In the genomic region with DNA sequence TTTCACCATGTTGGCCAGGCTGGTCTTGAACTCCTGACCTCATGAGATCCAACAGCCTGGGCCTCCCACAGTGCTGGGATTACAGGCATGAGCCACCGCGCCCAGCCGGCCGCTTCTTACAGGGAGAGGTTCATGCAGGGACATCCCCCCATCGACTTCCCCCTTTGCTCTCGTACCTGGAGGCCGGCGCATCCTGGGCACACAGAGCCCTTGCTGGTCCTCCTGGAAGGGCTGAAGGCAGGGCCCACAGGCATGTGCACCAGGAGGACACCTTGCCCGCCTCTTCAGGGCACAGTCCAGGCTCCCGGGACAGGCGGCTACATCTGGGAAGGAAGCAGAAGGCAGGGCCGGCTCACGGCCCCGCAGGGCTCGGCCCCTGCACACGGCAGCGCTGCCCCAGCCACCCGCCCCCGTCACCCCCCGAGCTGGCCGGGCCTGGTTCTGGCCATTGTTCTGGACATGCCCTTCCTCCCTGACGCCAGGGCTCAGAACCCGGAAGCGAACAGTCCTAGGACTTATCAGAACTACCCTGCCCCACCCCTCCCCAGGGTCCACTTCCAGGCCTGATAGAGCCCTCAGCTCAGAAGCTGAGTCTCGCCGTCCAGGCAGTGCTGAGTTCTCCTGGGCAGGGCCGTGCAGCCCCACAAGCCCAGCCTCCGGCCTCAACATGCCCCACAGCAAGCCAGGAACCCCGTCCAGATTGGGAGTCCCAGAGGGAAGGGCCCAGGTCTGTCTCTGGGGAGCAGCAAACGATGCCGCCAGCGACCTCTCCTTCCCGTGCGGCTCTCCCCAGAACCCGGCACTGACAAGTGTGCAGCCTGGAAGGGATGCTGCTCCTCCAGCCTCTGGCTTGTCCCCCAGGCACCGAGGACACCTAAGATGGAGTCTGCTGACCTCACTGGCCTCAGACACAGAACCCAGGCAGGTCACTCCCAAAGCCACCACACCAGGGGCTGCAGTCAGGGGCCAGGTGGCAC, we compare ENCODE assay signal across 20 cellular contexts. TPM values are rescaled to one million over a fixed set of nuclear protein-coding genes. Genes with fewer than 3 reads are reported as not detected.
A peak's percentile ranks its signal among the peaks of the same experiment; 100 is the strongest.
DNase-seq lines count a peak whose midpoint lies in the region; ATAC-seq, FAIRE-seq and TF ChIP-seq lines count a peak whose summit lies in the region.
"Had no signal": no experiment of that assay in that cellular context is flagged by ENCODE, and none has a peak within 500 bp of the region (broad histone marks: within the 10 kb centered on the region; RNA-seq: fewer than 3 reads in every experiment).

No MANE protein-coding gene starts in this region.

- TF ChIP-seq EP300 in HepG2 (IDR thresholded peaks at IDR 0.05; ENCODE audit: low read depth in 2 of 2, low read length in 2 of 2) (no peak), HepG2 (CRISPR knock-in tag; IDR thresholded peaks at IDR 0.05; ENCODE audit: borderline replicate concordance) (no peak)

- WGBS in HepG2 (ENCODE audit: low lambda C conversion rate) = 73% methylated on average over 12 of the region's 36 CpGs
- 54 to 92% (median 70%) methylated on average over 15 to 36 of the region's 36 CpGs for WGBS in spleen, 5 donors

- POLR2A ChIA-PET in HepG2 (lab: Yijun Ruan, JAX) (no interaction called here), GM10248 (lab: Yijun Ruan, JAX) (no interaction called here)

- H3K4me1 ChIP-seq in Loucy (ENCODE audit: insufficient read depth, low read length, poor library complexity, severe bottlenecking) (peaks cover 24% of the 10 kb centered on the region), HepG2 (ENCODE audit: insufficient read depth, low read length) (peaks cover 25% of the 10 kb centered on the region), spleen (peaks cover 25 to 72% (median 52%) of the 10 kb centered on the region in 6 donors)

- H3K79me2 ChIP-seq in Loucy (ENCODE audit: insufficient read depth, low read length) = peaks cover 21% of the 10 kb centered on the region; the same call in 1 of the 2 replicates
- H3K79me2 ChIP-seq in HepG2 (ENCODE audit: insufficient read depth, low read length) = no peaks in the 10 kb centered on the region

- ATAC-seq in HepG2 (no peak), HG02623 (IDR thresholded peaks at IDR 0.05; ENCODE audit: unreplicated experiment) (no peak)
- ATAC-seq: activated T-helper 17 cell treated with anti-CD3 and anti-CD28 coated beads, Interleukin-2, amount 50 U/mL, for 72 hours had no signal

- H3K27ac ChIP-seq in dorsolateral prefrontal cortex (peak overlapping the region in 44 of 59 donors; percentile 2 to 92 (median 60)), HepG2 (ENCODE audit: extremely low read length, insufficient read depth, low read length) (no peak overlapping the region), spleen (peak overlapping the region in 5 of 8 donors; percentile 78 to 83 (median 81))
- H3K27ac ChIP-seq: epithelial cell of prostate, KMS-11 had no signal

- no peak for FAIRE-seq in HepG2 (lab: Jason Lieb, UNC)

- CTCF ChIA-PET in HepG2 (lab: Yijun Ruan, JAX; ENCODE audit: low intra/inter-chr PET ratio, low total read pairs) (no interaction called here), GM10248 (lab: Yijun Ruan, JAX) (interaction anchor here (1.2 to 2.5 kb wide), 4 partner anchors 7 to 21 kb away, joined by 3 to 18 read pairs (median 6); no protein-coding TSS in a partner anchor)

- H3F3A ChIP-seq in Loucy (ENCODE audit: low read depth) = no peaks in the 10 kb centered on the region

- H3K4me2 ChIP-seq in Loucy (ENCODE audit: low read depth, low read length, poor library complexity, severe bottlenecking) (peak overlapping the region; percentile 86), HepG2 (ENCODE audit: low read depth, low read length) (no peak overlapping the region)
- H3K4me2 ChIP-seq: KMS-11 had no signal

- H2AFZ ChIP-seq in Loucy (ENCODE audit: low read length) (no peak overlapping the region), HepG2 (ENCODE audit: low read length) (no peak overlapping the region)

- H3K27me3 ChIP-seq in Loucy (ENCODE audit: insufficient read depth, low read length, poor library complexity, severe bottlenecking) (no peaks in the 10 kb centered on the region), dorsolateral prefrontal cortex (peaks cover 0 to 12% (median 7%) of the 10 kb centered on the region in 45 donors), HepG2 (ENCODE audit: control insufficient read depth in 1 of 2, insufficient read depth in 2 of 2, low read length in 2 of 2) (peaks cover 3 to 27% of the 10 kb centered on the region in 2 experiments; a peak in 4 of 5 replicates), spleen (replicated peaks in 1 of 7) (peaks cover 4 to 88% (median 48%) of the 10 kb centered on the region in 7 donors)

- H3K9me2 ChIP-seq in Loucy (replicated peaks; ENCODE audit: low read depth, low read length) = no peaks in the 10 kb centered on the region

- H4K20me1 ChIP-seq in Loucy (ENCODE audit: insufficient read depth, low read length, poor library complexity, severe bottlenecking) (peaks cover 23% of the 10 kb centered on the region), HepG2 (ENCODE audit: insufficient read depth, low read length) (peaks cover 3% of the 10 kb centered on the region; the same call in 1 of the 2 replicates)

- TF ChIP-seq POLR2A in HepG2 (IDR thresholded peaks at IDR 0.05; ENCODE audit: insufficient read depth in 1 of 2, low read depth in 2 of 2, low read length in 2 of 2) (no peak), spleen (IDR thresholded peaks at IDR 0.05) (no peak)

- no peaks in the 10 kb centered on the region for H3K36me3 ChIP-seq in Loucy (ENCODE audit: insufficient read depth, low read length)
- H3K36me3 ChIP-seq in HepG2 (replicated peaks in 1 of 2; ENCODE audit: control insufficient read depth in 1 of 2, insufficient read depth in 2 of 2, low read length in 2 of 2) = no peaks in the 10 kb centered on the region
- H3K36me3 ChIP-seq in spleen = peaks cover 0 to 28% (median 9%) of the 10 kb centered on the region in 6 donors

- intact Hi-C loops in dorsolateral prefrontal cortex (cut with DNase I) (no loop called here), HepG2 (cut with micrococcal nuclease; ENCODE audit: unreplicated experiment) (no loop called here), spleen (cut with DNase I; ENCODE audit: low total_unique reads) (no loop called here)

- no TSS peak for BruUV-seq in HepG2 (replicated peaks; lab: Mats Ljungman, UMichigan)

- H3K9me3 ChIP-seq in Loucy (ENCODE audit: insufficient read depth, low read depth, low read length) = no peaks in the 10 kb centered on the region
- no peaks in the 10 kb centered on the region for H3K9me3 ChIP-seq in HepG2 (ENCODE audit: low read length)
- no peaks in the 10 kb centered on the region for H3K9me3 ChIP-seq in spleen

- TF ChIP-seq CTCF in Loucy (conservative IDR thresholded peaks at IDR 0.05; ENCODE audit: low read length) = no peak
- TF ChIP-seq CTCF in dorsolateral prefrontal cortex (IDR thresholded peaks at IDR 0.05 in 54 of 56, conservative IDR thresholded peaks at IDR 0.05 in 2 of 56; ENCODE audit: low read depth in 1 of 56, partially characterized antibody in 56 of 56) = no peak
- no peak for TF ChIP-seq CTCF in HepG2 (CRISPR knock-in tag; IDR thresholded peaks at IDR 0.05)
- no peak for TF ChIP-seq CTCF in spleen (IDR thresholded peaks at IDR 0.05 in 8 of 11, conservative IDR thresholded peaks at IDR 0.05 in 3 of 11)
- no peak for TF ChIP-seq CTCF in GM10248 (IDR thresholded peaks at IDR 0.05; ENCODE audit: control extremely low read depth, extremely low read depth, low read depth, missing control alignments)

- peak overlapping the region; percentile 6 for H3K4me3 ChIP-seq in Loucy (ENCODE audit: low read length, poor library complexity, severe bottlenecking)
- H3K4me3 ChIP-seq in dorsolateral prefrontal cortex = peak overlapping the region in 40 of 59 donors; percentile 1 to 83 (median 73)
- peak overlapping the region in 1 of 3 experiments; percentile 12; a peak in 1 of 6 replicates for H3K4me3 ChIP-seq in HepG2 (replicated peaks in 1 of 3; ENCODE audit: insufficient read depth in 1 of 3, low read depth in 2 of 3, low read length in 3 of 3)
- H3K4me3 ChIP-seq in spleen = peak overlapping the region in 7 of 8 donors; percentile 23 to 77 (median 51)

- in situ Hi-C loops in HepG2 (cut with HindIII; ENCODE audit: extremely low pct_ligation_motif_present, low pct_unique_long_range_greater_than_20kb) = loop anchor here (10.0 kb wide), 1 partner anchor 268 kb away; no protein-coding TSS in a partner anchor

- no peak for DNase-seq in dorsolateral prefrontal cortex
- no peak for DNase-seq in HepG2 (ENCODE audit: low spot score)
- DNase-seq in spleen = no peak
- no peak for DNase-seq in NCI-H1930 (lab: John Stamatoyannopoulos, UW)
- DNase-seq in AG08395 (ENCODE audit: low spot score) = no peak
- no peak for DNase-seq in GM10248 (ENCODE audit: extremely low spot score)
- DNase-seq: amniotic stem cell, DMS153, kidney glomerular epithelial cell, naive B cell, NCI-H146, NCI-H510A, posterior cingulate gyrus, substantia nigra had no signal

- H3K9ac ChIP-seq in Loucy (ENCODE audit: low read depth, low read length, poor library complexity, severe bottlenecking) (peak overlapping the region; percentile 70), HepG2 (ENCODE audit: insufficient read depth, low read depth, low read length) (no peak overlapping the region)
- H3K9ac ChIP-seq: KMS-11 had no signal

- no peak for TF ChIP-seq RAD21 in HepG2 (CRISPR knock-in tag; IDR thresholded peaks at IDR 0.05)

RNA-seq across cellular contexts. Expression of a gene that starts 2.9 kb away (rescaled TPM):
- total RNA-seq in dorsolateral prefrontal cortex = 100 to 1,000 TPM; 142 to 297 (median 214) TPM
- total RNA-seq in HepG2 (2016; rRNA removed; fragmentation: Illumina TruSeq; extraction: Trizol) = 0.63 and 0.84 TPM in 2 replicates
- 1.2 TPM in 1 of 2 replicates, not detected in the other for total RNA-seq in HepG2 (2016; cell fraction: cytosol; rRNA removed; fragmentation: Illumina TruSeq; extraction: Trizol; ENCODE audit: low read depth)
- 0.65 and 1.7 TPM in 2 replicates for total RNA-seq in HepG2 (2016; cell fraction: insoluble cytoplasmic fraction; rRNA removed; fragmentation: Illumina TruSeq; extraction: Trizol)
- 0.59 and 0.79 TPM in 2 replicates for total RNA-seq in HepG2 (2016; cell fraction: membrane; rRNA removed; fragmentation: Illumina TruSeq; extraction: Trizol)
- 2.7 and 4.8 TPM in 2 replicates for total RNA-seq in HepG2 (2016; cell fraction: nucleus; rRNA removed; fragmentation: Illumina TruSeq; extraction: Trizol)
- polyA plus RNA-seq in HepG2 (2011; rRNA removed) = 5.4 and 7.0 TPM in 2 replicates
- polyA plus RNA-seq in HepG2 (2011; cell fraction: cytosol; rRNA removed) = 1.7 and 3.4 TPM in 2 replicates
- 93.3 and 114 TPM in 2 replicates for polyA plus RNA-seq in HepG2 (2011; cell fraction: nucleus; rRNA removed)
- polyA plus RNA-seq in HepG2 (2012) = 4.5 and 8.4 TPM in 2 replicates
- polyA plus RNA-seq in HepG2 (2016; cell fraction: cytosol; fragmentation: Illumina TruSeq; extraction: Trizol; ENCODE audit: low read depth) = 1.00 and 1.1 TPM in 2 replicates
- polyA plus RNA-seq in HepG2 (2016; cell fraction: insoluble cytoplasmic fraction; fragmentation: Illumina TruSeq; extraction: Trizol; ENCODE audit: low read depth) = 0.67 and 1.8 TPM in 2 replicates
- 1.1 and 1.5 TPM in 2 replicates for polyA plus RNA-seq in HepG2 (2016; cell fraction: membrane; fragmentation: Illumina TruSeq; extraction: Trizol; ENCODE audit: low read depth)
- 9.8 and 12.2 TPM in 2 replicates for polyA plus RNA-seq in HepG2 (2016; cell fraction: nucleus; fragmentation: Illumina TruSeq; extraction: Trizol; ENCODE audit: insufficient read depth, low read depth)
- polyA minus RNA-seq in HepG2 (2011; rRNA and poly(A)+ RNA removed; ENCODE audit: low replicate concordance) = 1.9 and 12.5 TPM in 2 replicates
- polyA minus RNA-seq in HepG2 (2011; cell fraction: cytosol; rRNA and poly(A)+ RNA removed) = 2.9 and 3.0 TPM in 2 replicates
- polyA minus RNA-seq in HepG2 (2011; cell fraction: nucleus; rRNA and poly(A)+ RNA removed) = 3.9 and 4.2 TPM in 2 replicates
- 100 to 1,000 TPM in 5 of 7 donors, 10 to 100 TPM in 2; 86.3 to 197 (median 111) TPM for total RNA-seq in spleen
- polyA plus RNA-seq in spleen = 100 to 1,000 TPM; 104 to 358 (median 256) TPM

RNA-seq across cellular contexts. Expression of a gene that starts 10.8 kb away (rescaled TPM):
- total RNA-seq in dorsolateral prefrontal cortex (10 to 100 TPM in 105 of 120 experiments, 1 to 10 TPM in 15; 4.7 to 47.5 (median 15.7) TPM), HepG2 (2016; rRNA removed; fragmentation: Illumina TruSeq; extraction: Trizol) (0.87 and 0.95 TPM in 2 replicates), spleen (under 1 TPM in 2 of 7 donors, not detected in 5; 0.32 to 0.40 TPM)
- 0.61 and 0.88 TPM in 2 replicates for total RNA-seq in HepG2 (2016; cell fraction: cytosol; rRNA removed; fragmentation: Illumina TruSeq; extraction: Trizol; ENCODE audit: low read depth)
- total RNA-seq in HepG2 (2016; cell fraction: insoluble cytoplasmic fraction; rRNA removed; fragmentation: Illumina TruSeq; extraction: Trizol) = 0.74 and 0.82 TPM in 2 replicates
- total RNA-seq in HepG2 (2016; cell fraction: membrane; rRNA removed; fragmentation: Illumina TruSeq; extraction: Trizol) = 0.69 and 0.71 TPM in 2 replicates
- total RNA-seq in HepG2 (2016; cell fraction: nucleus; rRNA removed; fragmentation: Illumina TruSeq; extraction: Trizol) = 3.4 and 3.6 TPM in 2 replicates
- polyA plus RNA-seq in HepG2 (2011; rRNA removed) (3.2 and 4.1 TPM in 2 replicates), spleen (under 1 TPM in 2 of 3 donors, not detected in 1; 0.11 to 0.58 TPM)
- 2.1 and 3.2 TPM in 2 replicates for polyA plus RNA-seq in HepG2 (2011; cell fraction: cytosol; rRNA removed)
- 41.8 and 49.4 TPM in 2 replicates for polyA plus RNA-seq in HepG2 (2011; cell fraction: nucleus; rRNA removed)
- polyA plus RNA-seq in HepG2 (2012) = 21.3 and 23.9 TPM in 2 replicates
- 1.5 and 1.8 TPM in 2 replicates for polyA plus RNA-seq in HepG2 (2016; cell fraction: cytosol; fragmentation: Illumina TruSeq; extraction: Trizol; ENCODE audit: low read depth)
- 2.3 and 2.8 TPM in 2 replicates for polyA plus RNA-seq in HepG2 (2016; cell fraction: insoluble cytoplasmic fraction; fragmentation: Illumina TruSeq; extraction: Trizol; ENCODE audit: low read depth)
- polyA plus RNA-seq in HepG2 (2016; cell fraction: membrane; fragmentation: Illumina TruSeq; extraction: Trizol; ENCODE audit: low read depth) = 2.2 and 2.6 TPM in 2 replicates
- polyA plus RNA-seq in HepG2 (2016; cell fraction: nucleus; fragmentation: Illumina TruSeq; extraction: Trizol; ENCODE audit: insufficient read depth, low read depth) = 12.9 and 17.3 TPM in 2 replicates
- polyA minus RNA-seq in HepG2 (2011; rRNA and poly(A)+ RNA removed; ENCODE audit: low replicate concordance) = 8.8 TPM in 1 of 2 replicates, not detected in the other
- 9.0 and 9.2 TPM in 2 replicates for polyA minus RNA-seq in HepG2 (2011; cell fraction: cytosol; rRNA and poly(A)+ RNA removed)
- 5.5 and 6.4 TPM in 2 replicates for polyA minus RNA-seq in HepG2 (2011; cell fraction: nucleus; rRNA and poly(A)+ RNA removed)

RNA-seq across cellular contexts. Expression of a gene that starts 11.2 kb away (rescaled TPM):
- total RNA-seq in dorsolateral prefrontal cortex = 1 to 10 TPM in 3 of 120 experiments, under 1 TPM in 54, not detected in 63; 0.14 to 1.7 (median 0.33) TPM
- total RNA-seq in HepG2 (2016; rRNA removed; fragmentation: Illumina TruSeq; extraction: Trizol) = not detected in 2 replicates
- not detected in 2 replicates for total RNA-seq in HepG2 (2016; cell fraction: cytosol; rRNA removed; fragmentation: Illumina TruSeq; extraction: Trizol; ENCODE audit: low read depth)
- total RNA-seq in HepG2 (2016; cell fraction: insoluble cytoplasmic fraction; rRNA removed; fragmentation: Illumina TruSeq; extraction: Trizol) = not detected in 2 replicates
- not detected in 2 replicates for total RNA-seq in HepG2 (2016; cell fraction: membrane; rRNA removed; fragmentation: Illumina TruSeq; extraction: Trizol)
- total RNA-seq in HepG2 (2016; cell fraction: nucleus; rRNA removed; fragmentation: Illumina TruSeq; extraction: Trizol) = not detected in 2 replicates
- polyA plus RNA-seq in HepG2 (2011; rRNA removed) = 0.05 TPM in 1 of 2 replicates, not detected in the other
- polyA plus RNA-seq in HepG2 (2011; cell fraction: cytosol; rRNA removed) = 0.05 TPM in 1 of 2 replicates, not detected in the other
- polyA plus RNA-seq in HepG2 (2011; cell fraction: nucleus; rRNA removed) = not detected in 2 replicates
- not detected in 2 replicates for polyA plus RNA-seq in HepG2 (2012)
- polyA plus RNA-seq in HepG2 (2016; cell fraction: cytosol; fragmentation: Illumina TruSeq; extraction: Trizol; ENCODE audit: low read depth) = not detected in 2 replicates
- not detected in 2 replicates for polyA plus RNA-seq in HepG2 (2016; cell fraction: insoluble cytoplasmic fraction; fragmentation: Illumina TruSeq; extraction: Trizol; ENCODE audit: low read depth)
- polyA plus RNA-seq in HepG2 (2016; cell fraction: membrane; fragmentation: Illumina TruSeq; extraction: Trizol; ENCODE audit: low read depth) = not detected in 2 replicates
- polyA plus RNA-seq in HepG2 (2016; cell fraction: nucleus; fragmentation: Illumina TruSeq; extraction: Trizol; ENCODE audit: insufficient read depth, low read depth) = not detected in 2 replicates
- polyA minus RNA-seq in HepG2 (2011; rRNA and poly(A)+ RNA removed; ENCODE audit: low replicate concordance) = 0.07 TPM in 1 of 2 replicates, not detected in the other
- not detected in 2 replicates for polyA minus RNA-seq in HepG2 (2011; cell fraction: cytosol; rRNA and poly(A)+ RNA removed)
- polyA minus RNA-seq in HepG2 (2011; cell fraction: nucleus; rRNA and poly(A)+ RNA removed) = not detected in 2 replicates
- total RNA-seq in spleen = 10 to 100 TPM in 2 of 7 donors, 1 to 10 TPM in 5; 5.5 to 14.9 (median 6.7) TPM
- polyA plus RNA-seq in spleen = 1 to 10 TPM; 4.0 to 6.9 (median 4.8) TPM
- total RNA-seq: chondrocyte had no signal

RNA-seq across cellular contexts. Expression of a gene that starts 15.0 kb away (rescaled TPM):
- total RNA-seq in dorsolateral prefrontal cortex (1,000 to 10,000 TPM in 22 of 120 experiments, 100 to 1,000 TPM in 98; 266 to 2,644 (median 606) TPM), HepG2 (2016; rRNA removed; fragmentation: Illumina TruSeq; extraction: Trizol) (0.72 and 2.9 TPM in 2 replicates), spleen (10 to 100 TPM; 36.3 to 97.5 (median 59.0) TPM)
- total RNA-seq in HepG2 (2016; cell fraction: cytosol; rRNA removed; fragmentation: Illumina TruSeq; extraction: Trizol; ENCODE audit: low read depth) = 0.35 and 1.1 TPM in 2 replicates
- total RNA-seq in HepG2 (2016; cell fraction: insoluble cytoplasmic fraction; rRNA removed; fragmentation: Illumina TruSeq; extraction: Trizol) = 1.1 and 2.6 TPM in 2 replicates
- 0.96 and 1.1 TPM in 2 replicates for total RNA-seq in HepG2 (2016; cell fraction: membrane; rRNA removed; fragmentation: Illumina TruSeq; extraction: Trizol)
- total RNA-seq in HepG2 (2016; cell fraction: nucleus; rRNA removed; fragmentation: Illumina TruSeq; extraction: Trizol) = 5.7 and 7.0 TPM in 2 replicates
- polyA plus RNA-seq in HepG2 (2011; rRNA removed) (19.2 and 21.0 TPM in 2 replicates), spleen (10 to 100 TPM; 11.9 to 38.6 (median 19.6) TPM)
- 8.6 and 13.3 TPM in 2 replicates for polyA plus RNA-seq in HepG2 (2011; cell fraction: cytosol; rRNA removed)
- 246 and 388 TPM in 2 replicates for polyA plus RNA-seq in HepG2 (2011; cell fraction: nucleus; rRNA removed)
- 22.2 and 22.7 TPM in 2 replicates for polyA plus RNA-seq in HepG2 (2012)
- polyA plus RNA-seq in HepG2 (2016; cell fraction: cytosol; fragmentation: Illumina TruSeq; extraction: Trizol; ENCODE audit: low read depth) = 0.33 and 0.37 TPM in 2 replicates
- polyA plus RNA-seq in HepG2 (2016; cell fraction: insoluble cytoplasmic fraction; fragmentation: Illumina TruSeq; extraction: Trizol; ENCODE audit: low read depth) = 0.39 and 1.4 TPM in 2 replicates
- 0.64 and 0.73 TPM in 2 replicates for polyA plus RNA-seq in HepG2 (2016; cell fraction: membrane; fragmentation: Illumina TruSeq; extraction: Trizol; ENCODE audit: low read depth)
- polyA plus RNA-seq in HepG2 (2016; cell fraction: nucleus; fragmentation: Illumina TruSeq; extraction: Trizol; ENCODE audit: insufficient read depth, low read depth) = 15.6 and 16.5 TPM in 2 replicates
- 35.7 and 56.6 TPM in 2 replicates for polyA minus RNA-seq in HepG2 (2011; rRNA and poly(A)+ RNA removed; ENCODE audit: low replicate concordance)
- polyA minus RNA-seq in HepG2 (2011; cell fraction: cytosol; rRNA and poly(A)+ RNA removed) = 7.6 and 10.1 TPM in 2 replicates
- 20.8 and 28.6 TPM in 2 replicates for polyA minus RNA-seq in HepG2 (2011; cell fraction: nucleus; rRNA and poly(A)+ RNA removed)

RNA-seq across cellular contexts. Expression of a gene that starts 27.3 kb away (rescaled TPM):
- total RNA-seq in dorsolateral prefrontal cortex = 10 to 100 TPM in 1 of 120 experiments, 1 to 10 TPM in 119; 1.7 to 11.5 (median 5.4) TPM
- 35.9 and 42.8 TPM in 2 replicates for total RNA-seq in HepG2 (2016; rRNA removed; fragmentation: Illumina TruSeq; extraction: Trizol)
- 7.0 and 7.1 TPM in 2 replicates for total RNA-seq in HepG2 (2016; cell fraction: cytosol; rRNA removed; fragmentation: Illumina TruSeq; extraction: Trizol; ENCODE audit: low read depth)
- 34.9 and 42.2 TPM in 2 replicates for total RNA-seq in HepG2 (2016; cell fraction: insoluble cytoplasmic fraction; rRNA removed; fragmentation: Illumina TruSeq; extraction: Trizol)
- 29.9 and 31.6 TPM in 2 replicates for total RNA-seq in HepG2 (2016; cell fraction: membrane; rRNA removed; fragmentation: Illumina TruSeq; extraction: Trizol)
- 23.7 and 28.1 TPM in 2 replicates for total RNA-seq in HepG2 (2016; cell fraction: nucleus; rRNA removed; fragmentation: Illumina TruSeq; extraction: Trizol)
- 18.7 and 21.9 TPM in 2 replicates for polyA plus RNA-seq in HepG2 (2011; rRNA removed)
- polyA plus RNA-seq in HepG2 (2011; cell fraction: cytosol; rRNA removed) = 16.4 and 40.1 TPM in 2 replicates
- 28.3 and 52.1 TPM in 2 replicates for polyA plus RNA-seq in HepG2 (2011; cell fraction: nucleus; rRNA removed)
- 12.0 and 19.0 TPM in 2 replicates for polyA plus RNA-seq in HepG2 (2012)
- 6.8 and 7.6 TPM in 2 replicates for polyA plus RNA-seq in HepG2 (2016; cell fraction: cytosol; fragmentation: Illumina TruSeq; extraction: Trizol; ENCODE audit: low read depth)
- 33.9 and 39.2 TPM in 2 replicates for polyA plus RNA-seq in HepG2 (2016; cell fraction: insoluble cytoplasmic fraction; fragmentation: Illumina TruSeq; extraction: Trizol; ENCODE audit: low read depth)
- polyA plus RNA-seq in HepG2 (2016; cell fraction: membrane; fragmentation: Illumina TruSeq; extraction: Trizol; ENCODE audit: low read depth) = 23.3 and 27.0 TPM in 2 replicates
- 44.9 and 46.9 TPM in 2 replicates for polyA plus RNA-seq in HepG2 (2016; cell fraction: nucleus; fragmentation: Illumina TruSeq; extraction: Trizol; ENCODE audit: insufficient read depth, low read depth)
- polyA minus RNA-seq in HepG2 (2011; rRNA and poly(A)+ RNA removed; ENCODE audit: low replicate concordance) = 38.7 and 55.4 TPM in 2 replicates
- 18.6 and 32.8 TPM in 2 replicates for polyA minus RNA-seq in HepG2 (2011; cell fraction: cytosol; rRNA and poly(A)+ RNA removed)
- polyA minus RNA-seq in HepG2 (2011; cell fraction: nucleus; rRNA and poly(A)+ RNA removed) = 7.3 and 8.6 TPM in 2 replicates
- total RNA-seq in spleen = 1 to 10 TPM; 2.1 to 6.5 (median 3.0) TPM
- 1 to 10 TPM in 2 of 3 donors, under 1 TPM in 1; 0.76 to 2.5 (median 2.4) TPM for polyA plus RNA-seq in spleen

Comparison
In these comparisons a context has a peak if more than half of its experiments do, and no peak if none do; other contexts are left out.
1. RNA of a gene that starts 2.9 kb away (total RNA-seq): 142 to 297 TPM in dorsolateral prefrontal cortex and 86.3 to 197 TPM in spleen; 0.59 to 4.8 TPM in HepG2; every median in the first group is over 10 times any median in the second.